ENCODE assay signal across 8 cellular contexts in the genomic region with DNA sequence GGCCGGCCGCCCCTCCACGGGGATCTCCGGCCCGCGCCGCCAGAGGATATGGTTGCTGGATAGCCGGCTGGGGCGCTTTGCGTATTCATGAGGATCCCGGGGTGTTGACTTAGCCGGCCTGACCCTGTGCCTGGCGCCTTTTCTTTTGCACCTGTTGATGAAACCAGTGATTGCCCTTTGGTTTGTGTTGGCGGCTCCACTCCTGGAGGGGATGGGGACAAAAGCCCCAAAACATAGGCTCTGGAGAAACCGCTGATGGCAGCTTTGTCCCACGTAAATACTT. TPM values are rescaled to one million over a fixed set of nuclear protein-coding genes. Genes with fewer than 3 reads are reported as not detected.
DNase-seq lines count a peak whose midpoint lies in the region; ATAC-seq, FAIRE-seq and TF ChIP-seq lines count a peak whose summit lies in the region.

No MANE protein-coding gene starts in this region.

- H3K4me2 ChIP-seq in BLaER1, result peak overlapping the region; percentile 100

- H3K27me3 ChIP-seq in BLaER1 (peaks cover 12% of the 10 kb centered on the region; the same call in 1 of the 2 replicates), endodermal cell (ENCODE audit: control insufficient read depth, insufficient read depth, low read length, poor library complexity, severe bottlenecking) (no peaks in the 10 kb centered on the region), muscle layer of colon (ENCODE audit: control insufficient read depth in 1 of 2, insufficient read depth in 2 of 2, low read length in 2 of 2) (no peaks in the 10 kb centered on the region)

- H3K36me3 ChIP-seq in BLaER1, result no peaks in the 10 kb centered on the region
- H3K36me3 ChIP-seq in endodermal cell (ENCODE audit: control insufficient read depth, insufficient read depth, low read length), result no peaks in the 10 kb centered on the region
- H3K36me3 ChIP-seq in muscle layer of colon (ENCODE audit: insufficient read depth, low read length), result no peaks in the 10 kb centered on the region

- peaks cover 38% of the 10 kb centered on the region for H3K4me1 Mint-ChIP-seq in T-helper 2 cell treated with Interferon-gamma antibody and Interleukin-4, amounts not matched to agents 5 μg/mL and 100 μg/mL, for 36 hours (ENCODE audit: low read depth)
- peaks cover 19% of the 10 kb centered on the region for H3K4me1 Mint-ChIP-seq in endodermal cell

- H3K27me3 Mint-ChIP-seq in T-helper 2 cell treated with Interferon-gamma antibody and Interleukin-4, amounts not matched to agents 5 μg/mL and 100 μg/mL, for 36 hours (ENCODE audit: low read depth), result peaks cover 16% of the 10 kb centered on the region
- peaks cover 32% of the 10 kb centered on the region for H3K27me3 Mint-ChIP-seq in endodermal cell (ENCODE audit: insufficient read depth)

- FAIRE-seq in urothelium cell line (lab: Jason Lieb, UNC), result no peak

- H3K27ac Mint-ChIP-seq in T-helper 2 cell treated with Interferon-gamma antibody and Interleukin-4, amounts not matched to agents 5 μg/mL and 100 μg/mL, for 36 hours, result peak overlapping the region; percentile 84
- peak overlapping the region; percentile 48 for H3K27ac Mint-ChIP-seq in endodermal cell

- WGBS in endodermal cell (ENCODE audit: insufficient coverage in 1 of 2, insufficient read length in 1 of 2), 2 experiments, result 0 to 2% methylated on average over 13 to 16 of the region's 16 CpGs

- H3K9me3 ChIP-seq in BLaER1 (no peaks in the 10 kb centered on the region), endodermal cell (ENCODE audit: control insufficient read depth, low read length) (no peaks in the 10 kb centered on the region), muscle layer of colon (ENCODE audit: low read length) (no peaks in the 10 kb centered on the region)

- H4K20me1 ChIP-seq in BLaER1, result peaks cover 14% of the 10 kb centered on the region; the same call in 1 of the 2 replicates

- ATAC-seq in HG03457 (IDR thresholded peaks at IDR 0.05; ENCODE audit: unreplicated experiment) (peak; percentile 31), GM18870 (IDR thresholded peaks at IDR 0.05; ENCODE audit: unreplicated experiment) (no peak)

- TF ChIP-seq CTCF in endodermal cell (conservative IDR thresholded peaks at IDR 0.05), result no peak

- H3K9me3 Mint-ChIP-seq in T-helper 2 cell treated with Interferon-gamma antibody and Interleukin-4, amounts not matched to agents 5 μg/mL and 100 μg/mL, for 36 hours, result no peaks in the 10 kb centered on the region
- no peaks in the 10 kb centered on the region for H3K9me3 Mint-ChIP-seq in endodermal cell

- peak; percentile 46 for DNase-seq in GM19238 (ENCODE audit: insufficient read length, low spot score)
- DNase-seq in T-helper 2 cell treated with Interferon-gamma antibody and Interleukin-4, amounts not matched to agents 5 μg/mL and 100 μg/mL, for 36 hours (ENCODE audit: low spot score), result peak; percentile 32
- peak; percentile 88 for DNase-seq in endodermal cell
- peak; percentile 39 for DNase-seq in urothelium cell line (ENCODE audit: low spot score)

- H3K9ac ChIP-seq in BLaER1, result peak overlapping the region; percentile 83
- peak overlapping the region; percentile 79 for H3K9ac ChIP-seq in endodermal cell (ENCODE audit: extremely low read depth, low read length, poor library complexity, severe bottlenecking)
- H3K9ac ChIP-seq in muscle layer of colon (ENCODE audit: low read length), result peak overlapping the region; percentile 24

- H3K36me3 Mint-ChIP-seq in T-helper 2 cell treated with Interferon-gamma antibody and Interleukin-4, amounts not matched to agents 5 μg/mL and 100 μg/mL, for 36 hours (ENCODE audit: low read depth), result no peaks in the 10 kb centered on the region
- no peaks in the 10 kb centered on the region for H3K36me3 Mint-ChIP-seq in endodermal cell (ENCODE audit: low read depth)

- H3K4me1 ChIP-seq in BLaER1 (peaks cover 67% of the 10 kb centered on the region), endodermal cell (ENCODE audit: control insufficient read depth, insufficient read depth, low read length) (peaks cover 9% of the 10 kb centered on the region), muscle layer of colon (ENCODE audit: insufficient read depth, low read length) (peaks cover 43% of the 10 kb centered on the region)

- H3K4me3 Mint-ChIP-seq in T-helper 2 cell treated with Interferon-gamma antibody and Interleukin-4, amounts not matched to agents 5 μg/mL and 100 μg/mL, for 36 hours, result peak overlapping the region; percentile 96
- H3K4me3 Mint-ChIP-seq in endodermal cell, result peak overlapping the region; percentile 70

- H3K4me3 ChIP-seq in BLaER1 (peak overlapping the region; percentile 92), endodermal cell (ENCODE audit: low read length) (peak overlapping the region; percentile 88), muscle layer of colon (ENCODE audit: low read depth in 1 of 2, low read length in 2 of 2) (peak overlapping the region; percentile 75 to 85)

- H3K27ac ChIP-seq in BLaER1, result peak overlapping the region; percentile 85
- no peak overlapping the region for H3K27ac ChIP-seq in endodermal cell (ENCODE audit: low read depth, low read length)
- H3K27ac ChIP-seq in muscle layer of colon (ENCODE audit: low read depth, low read length), result peak overlapping the region; percentile 84

RNA-seq across cellular contexts. Expression of gene SYNJ2, which starts 0.6 kb away (rescaled TPM):
- 10 to 100 TPM; 21.2 to 32.8 TPM for total RNA-seq in endodermal cell
- 4.3 TPM for polyA plus RNA-seq in endodermal cell (2013, experiment 1 of 2)
- 4.7 TPM for polyA plus RNA-seq in endodermal cell (2013, experiment 2 of 2)

Comparison
In these comparisons a context has a peak if more than half of its experiments do, and no peak if none do; other contexts are left out.
1. H3K9ac ChIP-seq: peak in every context shown above with its lines; median percentile 83 in BLaER1; 79 in endodermal cell; 24 in muscle layer of colon.
2. DNase-seq: peak in every context shown above with its lines; median percentile 88 in endodermal cell; 46 in GM19238; 39 in urothelium cell line; 32 in T-helper 2 cell treated with Interferon-gamma antibody and Interleukin-4, amounts not matched to agents 5 μg/mL and 100 μg/mL, for 36 hours.